Comparison of ENCODE assay signal across 1 cellular context in genomic region chr13:113001251-113002140, GRCh38.
TF ChIP-seq lines count a peak whose summit lies in the region.

No MANE protein-coding gene starts in this region.

TF ChIP-seq in HepG2, 621 proteins besides CTCF, POLR2A, EP300 and RAD21 (continued from another document and continues in another):
- TF ChIP-seq GABPB1 (CRISPR knock-in tag; IDR thresholded peaks at IDR 0.05) (peak; percentile 32; the same call in 1 of the 2 replicates), ELF4 (CRISPR knock-in tag; IDR thresholded peaks at IDR 0.05; ENCODE audit: borderline replicate concordance) (no peak), ZNF33B (CRISPR knock-in tag; IDR thresholded peaks at IDR 0.05) (no peak), ZNF576 (CRISPR knock-in tag; IDR thresholded peaks at IDR 0.05) (no peak), AHDC1 (CRISPR knock-in tag; IDR thresholded peaks at IDR 0.05; ENCODE audit: borderline replicate concordance) (no peak), ZNF432 (CRISPR knock-in tag; IDR thresholded peaks at IDR 0.05; ENCODE audit: borderline replicate concordance) (no peak), ZNF709 (CRISPR knock-in tag; IDR thresholded peaks at IDR 0.05) (no peak), ZNF691 (CRISPR knock-in tag; IDR thresholded peaks at IDR 0.05; ENCODE audit: borderline replicate concordance, low read depth) (no peak), GLMP (CRISPR knock-in tag; IDR thresholded peaks at IDR 0.05; ENCODE audit: borderline replicate concordance) (no peak), RBM22 (optimal IDR thresholded peaks at IDR 0.05; ENCODE audit: low read length) (no peak), KAT8 (CRISPR knock-in tag; IDR thresholded peaks at IDR 0.05) (peak; percentile 20; the same call in 1 of the 2 replicates), SKIL (CRISPR knock-in tag; IDR thresholded peaks at IDR 0.05; ENCODE audit: borderline replicate concordance) (no peak), ZNF547 (CRISPR knock-in tag; IDR thresholded peaks at IDR 0.05) (peak; percentile 53; the same call in 1 of the 2 replicates), SAFB2 (CRISPR knock-in tag; IDR thresholded peaks at IDR 0.05; ENCODE audit: borderline replicate concordance, low read depth) (no peak), ZNF253 (CRISPR knock-in tag; IDR thresholded peaks at IDR 0.05; ENCODE audit: borderline replicate concordance) (no peak), GRHL1 (CRISPR knock-in tag; conservative IDR thresholded peaks at IDR 0.05) (no peak), ZNF792 (CRISPR knock-in tag; IDR thresholded peaks at IDR 0.05) (no peak), ZNF746 (CRISPR knock-in tag; IDR thresholded peaks at IDR 0.05) (no peak), SP5 (CRISPR knock-in tag; IDR thresholded peaks at IDR 0.05; ENCODE audit: borderline replicate concordance, low read depth) (no peak), ARNT2 (CRISPR knock-in tag; IDR thresholded peaks at IDR 0.05; ENCODE audit: low read depth) (no peak), ISX (CRISPR knock-in tag; conservative IDR thresholded peaks at IDR 0.05) (no peak), EEA1 (CRISPR knock-in tag; IDR thresholded peaks at IDR 0.05; ENCODE audit: borderline replicate concordance) (no peak), ZNF331 (CRISPR knock-in tag; IDR thresholded peaks at IDR 0.05) (no peak; the same call in 1 of the 2 replicates), ZNF18 (CRISPR knock-in tag; IDR thresholded peaks at IDR 0.05; ENCODE audit: insufficient replicate concordance) (peak; percentile 67), NR3C1 (CRISPR knock-in tag; IDR thresholded peaks at IDR 0.05) (no peak), ZNF883 (CRISPR knock-in tag; IDR thresholded peaks at IDR 0.05; ENCODE audit: not compliant biosample characterization) (peak; percentile 35), TFE3 (CRISPR knock-in tag; IDR thresholded peaks at IDR 0.05) (peak; percentile 28; the same call in 1 of the 2 replicates), SP140L (CRISPR knock-in tag; IDR thresholded peaks at IDR 0.05; ENCODE audit: borderline replicate concordance) (no peak), ZSCAN5A (CRISPR knock-in tag; IDR thresholded peaks at IDR 0.05; ENCODE audit: borderline replicate concordance) (no peak), ZNF350 (CRISPR knock-in tag; IDR thresholded peaks at IDR 0.05; ENCODE audit: borderline replicate concordance, low read depth) (no peak), TFDP1 (CRISPR knock-in tag; IDR thresholded peaks at IDR 0.05; ENCODE audit: borderline replicate concordance) (no peak), ZNF333 (CRISPR knock-in tag; IDR thresholded peaks at IDR 0.05; ENCODE audit: borderline replicate concordance) (no peak), IKZF4 (CRISPR knock-in tag; IDR thresholded peaks at IDR 0.05; ENCODE audit: borderline replicate concordance, low read depth, not compliant biosample characterization) (no peak), BRF2 (CRISPR knock-in tag; IDR thresholded peaks at IDR 0.05) (no peak), SATB2 (CRISPR knock-in tag; IDR thresholded peaks at IDR 0.05) (no peak), DBP (CRISPR knock-in tag; IDR thresholded peaks at IDR 0.05; ENCODE audit: not compliant biosample characterization) (no peak), ZMYM3 (CRISPR knock-in tag; IDR thresholded peaks at IDR 0.05) (peak; percentile 12; the same call in 1 of the 2 replicates), DDIT3 (CRISPR knock-in tag; IDR thresholded peaks at IDR 0.05) (no peak), BRD4 (CRISPR knock-in tag; IDR thresholded peaks at IDR 0.05) (no peak), ZNF460 (CRISPR knock-in tag; IDR thresholded peaks at IDR 0.05; ENCODE audit: borderline replicate concordance) (no peak), GFI1 (CRISPR knock-in tag; IDR thresholded peaks at IDR 0.05; ENCODE audit: borderline replicate concordance) (no peak)
